39 cellular contexts compared by ENCODE assay signal in genomic region chrX:16957751-16958150, GRCh38. TPM values are rescaled to one million over a fixed set of nuclear protein-coding genes. Genes with fewer than 3 reads are reported as not detected.
"Had no signal": no experiment of that assay in that cellular context is flagged by ENCODE, and none has a peak within 500 bp of the region (broad histone marks: within the 10 kb centered on the region; RNA-seq: fewer than 3 reads in every experiment).

No MANE protein-coding gene starts in this region.

- DNase-seq: activated effector memory CD4-positive, alpha-beta T cell treated with anti-CD3 and anti-CD28 coated beads, Interleukin-2, amount 50 U/mL, for 16 hours; activated effector memory CD4-positive, alpha-beta T cell treated with Interleukin-2 at 50 U/mL for 16 hours; activated gamma-delta T cell; activated gamma-delta T cell treated with Interleukin-2 at 50 U/mL for 16 hours; activated naive CD4-positive, alpha-beta T cell; activated naive CD4-positive, alpha-beta T cell treated with anti-CD3 and anti-CD28 coated beads for 36 hours; activated naive CD4-positive, alpha-beta T cell treated with anti-CD3 and anti-CD28 coated beads, Interleukin-2, amount 10 ng/mL, durations not matched to agents 7 days and 5 days; activated naive CD4-positive, alpha-beta T cell treated with anti-CD3 and anti-CD28 coated beads, Interleukin-2, amount 50 U/mL, for 16 hours; activated naive CD4-positive, alpha-beta T cell treated with Interleukin-2 at 50 U/mL for 16 hours; activated naive CD8-positive, alpha-beta T cell treated with anti-CD3 and anti-CD28 coated beads for 36 hours; activated naive CD8-positive, alpha-beta T cell treated with anti-CD3 and anti-CD28 coated beads, Interleukin-2, amount 10 ng/mL, durations not matched to agents 7 days and 5 days; activated naive CD8-positive, alpha-beta T cell treated with anti-CD3 and anti-CD28 coated beads, Interleukin-2, amount 50 U/mL, for 24 hours; activated T-cell treated with anti-CD3 and anti-CD28 coated beads for 4 hours; activated T-cell treated with anti-CD3 and anti-CD28 coated beads, Interleukin-2, amount 50 U/mL, for 1 hour; activated T-cell treated with anti-CD3 and anti-CD28 coated beads, Interleukin-2, amount 50 U/mL, for 24 hours; activated T-cell treated with anti-CD3 and anti-CD28 coated beads, Interleukin-2, amount 50 U/mL, for 4 hours; activated T-cell treated with anti-CD3 and anti-CD28 coated beads, Interleukin-2, amount 50 U/mL, for 48 hours; activated T-cell treated with anti-CD3 and anti-CD28 coated beads, Interleukin-2, amount 50 U/mL, for 72 hours; adrenal gland; amniotic stem cell; amygdala; anterior cingulate cortex; aorta; body of pancreas; brain microvascular endothelial cell; caudate nucleus; central memory CD4-positive, alpha-beta T cell; cerebellar nuclear complex had no signal

- H3K36me3 Mint-ChIP-seq: activated naive CD4-positive, alpha-beta T cell treated with anti-CD3 and anti-CD28 coated beads, Interleukin-2, amount 10 ng/mL, durations not matched to agents 7 days and 5 days; activated naive CD4-positive, alpha-beta T cell treated with anti-CD3 and anti-CD28 coated beads, Interleukin-2, amount 50 U/mL, for 24 hours; activated naive CD4-positive, alpha-beta T cell treated with anti-CD3 and anti-CD28 coated beads, Interleukin-2, amount 50 U/mL, for 72 hours; activated naive CD8-positive, alpha-beta T cell; activated naive CD8-positive, alpha-beta T cell treated with anti-CD3 and anti-CD28 coated beads for 36 hours; activated naive CD8-positive, alpha-beta T cell treated with anti-CD3 and anti-CD28 coated beads, Interleukin-2, amount 10 ng/mL, durations not matched to agents 7 days and 5 days; brain had no signal

- H3K4me3 ChIP-seq: adrenal gland, ascending aorta, body of pancreas, breast epithelium, cardiac muscle cell had no signal

- H3K4me1 ChIP-seq: ascending aorta, breast epithelium had no signal

- H3K4me1 Mint-ChIP-seq: activated naive CD4-positive, alpha-beta T cell treated with anti-CD3 and anti-CD28 coated beads, Interleukin-2, amount 10 ng/mL, durations not matched to agents 7 days and 5 days; activated naive CD4-positive, alpha-beta T cell treated with anti-CD3 and anti-CD28 coated beads, Interleukin-2, amount 50 U/mL, for 24 hours; activated naive CD8-positive, alpha-beta T cell treated with anti-CD3 and anti-CD28 coated beads for 36 hours; activated naive CD8-positive, alpha-beta T cell treated with anti-CD3 and anti-CD28 coated beads, Interleukin-2, amount 10 ng/mL, durations not matched to agents 7 days and 5 days; activated naive CD8-positive, alpha-beta T cell treated with anti-CD3 and anti-CD28 coated beads, Interleukin-2, amount 50 U/mL, for 24 hours; activated T-helper 17 cell treated with anti-CD3 and anti-CD28 coated beads, Interleukin-2, amount 50 U/mL, for 72 hours; central memory CD8-positive, alpha-beta T cell had no signal

- H3K27ac ChIP-seq: ascending aorta, brain microvascular endothelial cell had no signal

- ATAC-seq: activated naive CD4-positive, alpha-beta T cell treated with anti-CD3 and anti-CD28 coated beads, Interleukin-2, amount 50 U/mL, for 72 hours; activated naive CD8-positive, alpha-beta T cell treated with anti-CD3 and anti-CD28 coated beads, Interleukin-2, amount 50 U/mL, for 24 hours; activated T-cell treated with anti-CD3 and anti-CD28 coated beads, Interleukin-2, amount 50 U/mL, for 4 hours; activated T-cell treated with anti-CD3 and anti-CD28 coated beads, Interleukin-2, amount 50 U/mL, for 72 hours; activated T-helper 17 cell treated with anti-CD3 and anti-CD28 coated beads, Interleukin-2, amount 50 U/mL, for 72 hours; body of pancreas had no signal

- H3K9me3 Mint-ChIP-seq: activated naive CD4-positive, alpha-beta T cell treated with anti-CD3 and anti-CD28 coated beads for 36 hours; activated naive CD4-positive, alpha-beta T cell treated with anti-CD3 and anti-CD28 coated beads, Interleukin-2, amount 10 ng/mL, durations not matched to agents 7 days and 5 days; activated naive CD4-positive, alpha-beta T cell treated with anti-CD3 and anti-CD28 coated beads, Interleukin-2, amount 50 U/mL, for 24 hours; activated naive CD4-positive, alpha-beta T cell treated with anti-CD3 and anti-CD28 coated beads, Interleukin-2, amount 50 U/mL, for 72 hours; activated naive CD8-positive, alpha-beta T cell treated with anti-CD3 and anti-CD28 coated beads for 36 hours; activated naive CD8-positive, alpha-beta T cell treated with anti-CD3 and anti-CD28 coated beads, Interleukin-2, amount 10 ng/mL, durations not matched to agents 7 days and 5 days; activated naive CD8-positive, alpha-beta T cell treated with anti-CD3 and anti-CD28 coated beads, Interleukin-2, amount 50 U/mL, for 24 hours; activated T-cell treated with anti-CD3 and anti-CD28 coated beads, Interleukin-2, amount 50 U/mL, for 24 hours; activated T-cell treated with anti-CD3 and anti-CD28 coated beads, Interleukin-2, amount 50 U/mL, for 4 hours; activated T-cell treated with anti-CD3 and anti-CD28 coated beads, Interleukin-2, amount 50 U/mL, for 72 hours; activated T-helper 1 cell treated with anti-CD3 and anti-CD28 coated beads, Interleukin-12 subunit alpha, Interleukin-12 subunit beta, Interleukin-2, Interleukin-4 antibody, amounts not matched to agents 30 ng/mL and 10 ng/mL and 1 ng/mL, durations not matched to agents 14 hours and 24 hours and 36 hours; activated T-helper 17 cell treated with anti-CD3 and anti-CD28 coated beads, Interleukin-2, amount 50 U/mL, for 72 hours; activated T-helper 2 cell treated with anti-CD3 and anti-CD28 coated beads, Interferon-gamma antibody, Interleukin-2, Interleukin-4, amounts not matched to agents 10 μg/mL and 5 μg/mL and 100 μg/mL, durations not matched to agents 14 hours and 24 hours and 36 hours; brain; central memory CD8-positive, alpha-beta T cell had no signal

- H3K9me3 ChIP-seq: adrenal gland, ascending aorta, body of pancreas, breast epithelium had no signal

- H3K27me3 Mint-ChIP-seq: activated naive CD8-positive, alpha-beta T cell treated with anti-CD3 and anti-CD28 coated beads, Interleukin-2, amount 10 ng/mL, durations not matched to agents 7 days and 5 days; activated naive CD8-positive, alpha-beta T cell treated with anti-CD3 and anti-CD28 coated beads, Interleukin-2, amount 50 U/mL, for 24 hours; activated T-helper 17 cell treated with anti-CD3 and anti-CD28 coated beads, Interleukin-2, amount 50 U/mL, for 72 hours had no signal

- H3K4me3 Mint-ChIP-seq: activated naive CD4-positive, alpha-beta T cell treated with anti-CD3 and anti-CD28 coated beads for 36 hours; activated naive CD4-positive, alpha-beta T cell treated with anti-CD3 and anti-CD28 coated beads, Interleukin-2, amount 10 ng/mL, durations not matched to agents 7 days and 5 days; activated naive CD4-positive, alpha-beta T cell treated with anti-CD3 and anti-CD28 coated beads, Interleukin-2, amount 50 U/mL, for 24 hours; activated naive CD8-positive, alpha-beta T cell; activated naive CD8-positive, alpha-beta T cell treated with anti-CD3 and anti-CD28 coated beads for 36 hours; activated naive CD8-positive, alpha-beta T cell treated with anti-CD3 and anti-CD28 coated beads, Interleukin-2, amount 10 ng/mL, durations not matched to agents 7 days and 5 days; activated naive CD8-positive, alpha-beta T cell treated with anti-CD3 and anti-CD28 coated beads, Interleukin-2, amount 50 U/mL, for 24 hours; activated T-cell treated with anti-CD3 and anti-CD28 coated beads, Interleukin-2, amount 50 U/mL, for 24 hours; activated T-cell treated with anti-CD3 and anti-CD28 coated beads, Interleukin-2, amount 50 U/mL, for 4 hours; activated T-cell treated with anti-CD3 and anti-CD28 coated beads, Interleukin-2, amount 50 U/mL, for 72 hours; activated T-helper 1 cell treated with anti-CD3 and anti-CD28 coated beads, Interleukin-12 subunit alpha, Interleukin-12 subunit beta, Interleukin-2, Interleukin-4 antibody, amounts not matched to agents 30 ng/mL and 10 ng/mL and 1 ng/mL, durations not matched to agents 14 hours and 24 hours and 36 hours; activated T-helper 17 cell treated with anti-CD3 and anti-CD28 coated beads, Interleukin-2, amount 50 U/mL, for 72 hours; brain; central memory CD8-positive, alpha-beta T cell had no signal

- H3K27ac Mint-ChIP-seq: activated naive CD4-positive, alpha-beta T cell treated with anti-CD3 and anti-CD28 coated beads for 36 hours; activated naive CD4-positive, alpha-beta T cell treated with anti-CD3 and anti-CD28 coated beads, Interleukin-2, amount 10 ng/mL, durations not matched to agents 7 days and 5 days; activated naive CD4-positive, alpha-beta T cell treated with anti-CD3 and anti-CD28 coated beads, Interleukin-2, amount 50 U/mL, for 24 hours; activated naive CD8-positive, alpha-beta T cell; activated naive CD8-positive, alpha-beta T cell treated with anti-CD3 and anti-CD28 coated beads for 36 hours; activated naive CD8-positive, alpha-beta T cell treated with anti-CD3 and anti-CD28 coated beads, Interleukin-2, amount 10 ng/mL, durations not matched to agents 7 days and 5 days; activated naive CD8-positive, alpha-beta T cell treated with anti-CD3 and anti-CD28 coated beads, Interleukin-2, amount 50 U/mL, for 24 hours; activated T-cell treated with anti-CD3 and anti-CD28 coated beads, Interleukin-2, amount 50 U/mL, for 24 hours; activated T-cell treated with anti-CD3 and anti-CD28 coated beads, Interleukin-2, amount 50 U/mL, for 72 hours; activated T-helper 1 cell treated with anti-CD3 and anti-CD28 coated beads, Interleukin-12 subunit alpha, Interleukin-12 subunit beta, Interleukin-2, Interleukin-4 antibody, amounts not matched to agents 30 ng/mL and 10 ng/mL and 1 ng/mL, durations not matched to agents 14 hours and 24 hours and 36 hours; activated T-helper 17 cell treated with anti-CD3 and anti-CD28 coated beads, Interleukin-2, amount 50 U/mL, for 72 hours; activated T-helper 2 cell treated with anti-CD3 and anti-CD28 coated beads, Interferon-gamma antibody, Interleukin-2, Interleukin-4, amounts not matched to agents 10 μg/mL and 5 μg/mL and 100 μg/mL, durations not matched to agents 14 hours and 24 hours and 36 hours; brain had no signal

- H3K27me3 ChIP-seq: ascending aorta, body of pancreas, brain microvascular endothelial cell, cardiac muscle cell had no signal

- H3K36me3 ChIP-seq: adrenal gland, ascending aorta, brain microvascular endothelial cell, breast epithelium, cardiac muscle cell had no signal

RNA-seq across cellular contexts. Expression of gene REPS2, which starts 11.3 kb away (rescaled TPM):
- total RNA-seq: activated naive CD4-positive, alpha-beta T cell treated with anti-CD3 and anti-CD28 coated beads for 36 hours; activated naive CD8-positive, alpha-beta T cell treated with anti-CD3 and anti-CD28 coated beads for 36 hours; activated T-helper 1 cell treated with anti-CD3 and anti-CD28 coated beads, Interleukin-12 subunit alpha, Interleukin-12 subunit beta, Interleukin-2, Interleukin-4 antibody, amounts not matched to agents 30 ng/mL and 10 ng/mL and 1 ng/mL, durations not matched to agents 14 hours and 24 hours and 36 hours had no signal
